In the genomic region with DNA sequence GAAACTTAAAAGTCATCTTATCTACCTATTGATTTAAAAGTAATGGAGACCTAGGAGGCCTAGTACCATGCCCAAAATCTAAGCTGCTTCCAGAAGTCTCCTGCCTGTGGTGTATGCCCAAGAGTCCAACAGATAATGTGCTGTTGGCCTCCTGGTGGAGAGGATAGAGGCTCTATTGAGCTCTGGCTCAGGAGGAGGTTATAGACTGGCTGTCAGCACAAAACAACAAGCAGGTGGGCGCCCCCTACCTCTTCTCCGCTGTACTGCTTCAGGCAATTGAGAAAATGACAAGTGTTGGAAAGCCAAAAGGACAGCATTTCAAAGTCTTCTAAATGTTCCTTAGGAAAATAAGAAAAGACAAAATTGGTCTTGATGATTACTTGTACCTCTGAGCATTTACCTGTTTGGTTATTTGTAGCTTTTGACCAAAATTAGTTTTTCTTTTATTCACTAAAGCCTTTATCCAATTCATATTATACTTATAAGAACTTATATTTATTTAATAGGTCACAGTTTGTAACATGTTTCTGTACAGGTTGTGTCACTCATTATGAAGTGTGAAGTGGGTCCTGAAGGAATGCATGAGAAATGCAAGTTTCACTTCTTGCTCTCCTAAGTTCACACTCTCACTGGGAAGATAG, we compare ENCODE assay signal across 8 cellular contexts. TPM values are rescaled to one million over a fixed set of nuclear protein-coding genes. Genes with fewer than 3 reads are reported as not detected.
DNase-seq lines count a peak whose midpoint lies in the region; FAIRE-seq and TF ChIP-seq lines count a peak whose summit lies in the region.

No MANE protein-coding gene starts in this region.

- no peak overlapping the region for H4K91ac ChIP-seq in H9 (ENCODE audit: insufficient read length, low read depth, low read length)

- peaks cover 4 to 6% of the 10 kb centered on the region in 2 donors for H3K36me3 ChIP-seq in kidney (ENCODE audit: control insufficient read depth in 1 of 2, insufficient read depth in 2 of 2, low read length in 2 of 2)

- TF ChIP-seq CTCF in GM10266 (IDR thresholded peaks at IDR 0.05; ENCODE audit: control insufficient read depth, insufficient read depth, low read depth, missing control alignments): peak; percentile 80
- peak; percentile 96 for TF ChIP-seq CTCF in H9 (conservative IDR thresholded peaks at IDR 0.05)
- TF ChIP-seq CTCF in brain (conservative IDR thresholded peaks at IDR 0.05): peak; percentile 52 to 78
- TF ChIP-seq CTCF in kidney (IDR thresholded peaks at IDR 0.05; ENCODE audit: borderline replicate concordance, extremely low read depth, insufficient read depth): peak; percentile 64

- H3K4me3 Mint-ChIP-seq in H9: no peak overlapping the region
- H3K4me3 Mint-ChIP-seq in brain: no peak overlapping the region

- no peak overlapping the region for H2BK120ac ChIP-seq in H9 (ENCODE audit: low read depth, low read length, poor library complexity, severe bottlenecking)

- H3K23ac ChIP-seq in H9 (ENCODE audit: insufficient read length, low read depth, low read length): no peak overlapping the region

- H3K27ac Mint-ChIP-seq in H9 (no peak overlapping the region), brain (peak overlapping the region in 1 of 5 experiments; percentile 36)

- H3K4me1 ChIP-seq in H9 (ENCODE audit: insufficient read depth, low read length) (no peaks in the 10 kb centered on the region), kidney (ENCODE audit: control insufficient read depth in 1 of 2, insufficient read depth in 1 of 2, low read depth in 1 of 2, low read length in 2 of 2) (no peaks in the 10 kb centered on the region)

- no peak overlapping the region for H2BK15ac ChIP-seq in H9 (ENCODE audit: low read depth, low read length)

- no peak overlapping the region for H3K4ac ChIP-seq in H9 (ENCODE audit: low read depth, low read length)

- no CpG with 5 or more reads among the region's 2 CpGs for WGBS in H9 (ENCODE audit: extremely low coverage, insufficient read length, low lambda C conversion rate)

- no peaks in the 10 kb centered on the region for H3K27me3 ChIP-seq in H9 (ENCODE audit: insufficient read depth, low read length)

- no peak overlapping the region for H2BK5ac ChIP-seq in H9 (ENCODE audit: insufficient read length, low read length)

- H2AFZ ChIP-seq in H9 (ENCODE audit: low read length): no peak overlapping the region

- no peak overlapping the region for H2BK20ac ChIP-seq in H9 (ENCODE audit: low read depth, low read length, poor library complexity, severe bottlenecking)

- no peaks in the 10 kb centered on the region for H3K79me2 ChIP-seq in H9 (ENCODE audit: insufficient read depth, low read length)

- no peak overlapping the region for H2BK12ac ChIP-seq in H9 (ENCODE audit: insufficient read length, low read depth, low read length)

- no peak overlapping the region for H3K4me3 ChIP-seq in kidney (ENCODE audit: low read length in 2 of 2)

- H3K4me1 Mint-ChIP-seq in H9: peaks cover 11% of the 10 kb centered on the region in 2 experiments
- no peaks in the 10 kb centered on the region for H3K4me1 Mint-ChIP-seq in brain

- H3K4me2 ChIP-seq in H9 (ENCODE audit: insufficient read depth, insufficient read length, low read length): no peak overlapping the region

- FAIRE-seq in TTC549 (lab: Jason Lieb, UNC) (peak; percentile 49), kidney (lab: Jason Lieb, UNC) (no peak)

- H3K9me3 Mint-ChIP-seq in H9: no peaks in the 10 kb centered on the region
- no peaks in the 10 kb centered on the region for H3K9me3 Mint-ChIP-seq in brain

- no peak overlapping the region for H3T11ph ChIP-seq in H9 (ENCODE audit: low read length)

- H3K27ac ChIP-seq in H9 (ENCODE audit: insufficient read length, low read depth, low read length) (no peak overlapping the region), kidney (ENCODE audit: low read depth in 2 of 2, low read length in 2 of 2) (no peak overlapping the region)

- no peak overlapping the region for H3K56ac ChIP-seq in H9 (ENCODE audit: insufficient read length, low read depth, low read length)

- intact Hi-C loops in kidney (cut with DNase I): no loop called here

- H3K36me3 Mint-ChIP-seq in H9 (ENCODE audit: insufficient read depth in 1 of 3, low read depth in 3 of 3) (peaks cover 5 to 67% (median 44%) of the 10 kb centered on the region in 3 experiments), brain (peaks cover 4% of the 10 kb centered on the region)

- no peaks in the 10 kb centered on the region for H3K79me1 ChIP-seq in H9 (ENCODE audit: insufficient read depth, low read depth, low read length, poor library complexity, severe bottlenecking)

- H3K9ac ChIP-seq in H9 (ENCODE audit: extremely low read depth, insufficient read length, low read length) (no peak overlapping the region), kidney (ENCODE audit: low read length in 2 of 2) (no peak overlapping the region)

- H3K9me3 ChIP-seq in H9 (ENCODE audit: control insufficient read depth, low read depth, low read length) (no peaks in the 10 kb centered on the region), kidney (ENCODE audit: control insufficient read depth in 1 of 2, low read length in 2 of 2) (no peaks in the 10 kb centered on the region)

- H3K27me3 Mint-ChIP-seq in H9 (ENCODE audit: low read depth) (no peaks in the 10 kb centered on the region), brain (no peaks in the 10 kb centered on the region)

- DNase-seq in GM10266 (ENCODE audit: extremely low spot score) (peak; percentile 67), H9 (peak; percentile 78), NAMALWA (ENCODE audit: low spot score) (peak; percentile 87), kidney (no peak), T1000 (lab: John Stamatoyannopoulos, UW) (no peak)
- DNase-seq in stimulated activated CD4-positive, alpha-beta T cell treated with anti-CD3 and anti-CD28 coated beads, Interleukin-4, amount 100 ng/mL, for 4 hours: peak; percentile 49 to 67

- H4K5ac ChIP-seq in H9 (ENCODE audit: insufficient read length, low read depth, low read length): no peak overlapping the region

- no peaks in the 10 kb centered on the region for H3K23me2 ChIP-seq in H9 (ENCODE audit: insufficient read length, low read depth, low read length, poor library complexity, severe bottlenecking)

- no peak overlapping the region for H3K18ac ChIP-seq in H9 (ENCODE audit: insufficient read length, low read depth, low read length)

- no peak overlapping the region for H2AK5ac ChIP-seq in H9 (ENCODE audit: insufficient read length, low read length)

- H4K20me1 ChIP-seq in H9 (ENCODE audit: control insufficient read depth, insufficient read depth, insufficient read length): no peaks in the 10 kb centered on the region

- H4K8ac ChIP-seq in H9 (replicated peaks; ENCODE audit: insufficient read length, low read depth, low read length): no peak overlapping the region

- H3K14ac ChIP-seq in H9 (ENCODE audit: insufficient read depth, low read length): no peak overlapping the region

RNA-seq across cellular contexts. Expression of a gene that starts 17.2 kb away (rescaled TPM):
- total RNA-seq in H9 (2021): 29.8 and 30.2 TPM in 2 replicates
- 42.8 TPM for polyA plus RNA-seq in brain (ENCODE audit: insufficient read depth, low read depth, low replicate concordance)
- total RNA-seq in kidney: 43.6 TPM
- polyA plus RNA-seq in kidney (ENCODE audit: insufficient read depth, low read depth, low replicate concordance): 28.3 TPM

Comparison
In these comparisons a context has a peak if more than half of its experiments do, and no peak if none do; other contexts are left out.
1. DNase-seq: peak in GM10266 (single experiment), H9 (single experiment), NAMALWA (single experiment) and stimulated activated CD4-positive, alpha-beta T cell treated with anti-CD3 and anti-CD28 coated beads, Interleukin-4, amount 100 ng/mL, for 4 hours (2 of 2); none in kidney (single experiment) and T1000 (single experiment).
2. Peak in every context shown above with its lines, with median percentiles within 50 percentile points of each other: CTCF ChIP-seq.